Comparison of ENCODE assay signal across 10 cellular contexts in genomic region chr15:66389098-66389858, GRCh38. TPM values are rescaled to one million over a fixed set of nuclear protein-coding genes. Genes with fewer than 3 reads are reported as not detected.
DNase-seq lines count a peak whose midpoint lies in the region; ATAC-seq, FAIRE-seq and TF ChIP-seq lines count a peak whose summit lies in the region.
"Had no signal": no experiment of that assay in that cellular context is flagged by ENCODE, and none has a peak within 500 bp of the region (broad histone marks: within the 10 kb centered on the region; RNA-seq: fewer than 3 reads in every experiment).

No MANE protein-coding gene starts in this region.

- CTCF ChIA-PET in WTC11 (lab: Charles Lee) = interaction anchor here (0.6 to 3.6 kb wide), 2 partner anchors 109 to 153 kb away, joined by 3 to 41 read pairs; partner anchors contain the start of gene SNAPC5

- H3K4me2 ChIP-seq in BLaER1 = peak overlapping the region; percentile 95
- peak overlapping the region; percentile 93 for H3K4me2 ChIP-seq in keratinocyte (ENCODE audit: control insufficient read depth, extremely low read depth, insufficient read depth, low read depth, low read length)

- dilution Hi-C loops in keratinocyte (cut with MboI; ENCODE audit: extremely low pct_ligation_motif_present, low sequenced_read_pairs) = no loop called here

- H3K36me3 Mint-ChIP-seq in WTC11 = peaks cover 22% of the 10 kb centered on the region

- H3K27ac Mint-ChIP-seq in WTC11 = peak overlapping the region; percentile 76

- H2AFZ ChIP-seq in keratinocyte (ENCODE audit: control insufficient read depth, low read length) = no peak overlapping the region

- peaks cover 14% of the 10 kb centered on the region for H3K36me3 ChIP-seq in BLaER1
- peaks cover 0 to 7% of the 10 kb centered on the region in 2 experiments for H3K36me3 ChIP-seq in keratinocyte (ENCODE audit: control insufficient read depth in 2 of 2, extremely low read depth in 1 of 2, insufficient read depth in 2 of 2, low read length in 2 of 2)

- no peaks in the 10 kb centered on the region for H3K27me3 ChIP-seq in BLaER1
- H3K27me3 ChIP-seq in keratinocyte (ENCODE audit: control insufficient read depth, extremely low read depth, insufficient read depth, low read length) = no peaks in the 10 kb centered on the region
- H3K27me3 ChIP-seq: BE2C had no signal

- H4K20me1 ChIP-seq in BLaER1 (peaks cover 70% of the 10 kb centered on the region), keratinocyte (ENCODE audit: control insufficient read depth, extremely low read depth, insufficient read depth, low read length) (no peaks in the 10 kb centered on the region)

- no peak for TF ChIP-seq CTCF in WTC11 (IDR thresholded peaks at IDR 0.05)
- TF ChIP-seq CTCF in keratinocyte (optimal IDR thresholded peaks at IDR 0.05 in 1 of 3, IDR thresholded peaks at IDR 0.05 in 1 of 3, conservative IDR thresholded peaks at IDR 0.05 in 1 of 3; ENCODE audit: extremely low read depth in 1 of 3, insufficient read depth in 2 of 3, low read length in 3 of 3) = no peak

- H3K27me3 Mint-ChIP-seq in WTC11 (ENCODE audit: low read depth) = peaks cover 3% of the 10 kb centered on the region; the same call in 1 of the 2 replicates

- peaks cover 68% of the 10 kb centered on the region for H3K79me2 ChIP-seq in keratinocyte (ENCODE audit: control insufficient read depth, insufficient read depth, low read length)

- H3K9me3 Mint-ChIP-seq in WTC11 = no peaks in the 10 kb centered on the region

- no peak for FAIRE-seq in keratinocyte (lab: Jason Lieb, UNC)

- DNase-seq in WTC11 (ENCODE audit: low spot score) (no peak), keratinocyte (ENCODE audit: low read depth, low spot score) (no peak), occipital lobe (lab: John Stamatoyannopoulos, UW) (no peak), Kasumi-1 (lab: John Stamatoyannopoulos, UW) (no peak)
- DNase-seq: BE2C, cortex of kidney had no signal

- H3K4me1 ChIP-seq in BLaER1 (peaks cover 54% of the 10 kb centered on the region), keratinocyte (ENCODE audit: control insufficient read depth, extremely low read depth, insufficient read depth, low read length) (peaks cover 42% of the 10 kb centered on the region)
- H3K4me1 ChIP-seq: BE2C had no signal

- no peak overlapping the region for H3K27ac ChIP-seq in BLaER1
- peak overlapping the region; percentile 86 for H3K27ac ChIP-seq in keratinocyte (ENCODE audit: control insufficient read depth, insufficient read depth, low read length)

- POLR2A ChIA-PET in WTC11 (lab: Charles Lee) = interaction anchor here (0.7 kb wide), 1 partner anchor 96 kb away, joined by 3 read pairs; no protein-coding TSS in a partner anchor

- no peak overlapping the region for H3K4me3 ChIP-seq in BLaER1
- H3K4me3 ChIP-seq in keratinocyte (ENCODE audit: control insufficient read depth in 2 of 3, extremely low read depth in 1 of 3, insufficient read depth in 2 of 3, low read depth in 1 of 3, low read length in 3 of 3) = peak overlapping the region in 2 of 3 experiments; percentile 24 to 73

- peak overlapping the region; percentile 95 for H3K4me3 Mint-ChIP-seq in WTC11

- no peaks in the 10 kb centered on the region for H3K9me3 ChIP-seq in BLaER1
- no peaks in the 10 kb centered on the region for H3K9me3 ChIP-seq in keratinocyte (ENCODE audit: control insufficient read depth, low read depth, low read length)
- H3K9me3 ChIP-seq: BE2C had no signal

- ATAC-seq in GM18517 (IDR thresholded peaks at IDR 0.05; ENCODE audit: unreplicated experiment) = peak; percentile 26
- ATAC-seq in WTC11 = no peak
- ATAC-seq in HG03469 (IDR thresholded peaks at IDR 0.05; ENCODE audit: unreplicated experiment) = no peak
- ATAC-seq in HG03045 (IDR thresholded peaks at IDR 0.05; ENCODE audit: unreplicated experiment) = no peak

- H3K9ac ChIP-seq in BLaER1 = no peak overlapping the region
- H3K9ac ChIP-seq in keratinocyte (ENCODE audit: control insufficient read depth, extremely low read depth, insufficient read depth, low read length) = peak overlapping the region; percentile 56

- peaks cover 54% of the 10 kb centered on the region for H3K4me1 Mint-ChIP-seq in WTC11

- no peaks in the 10 kb centered on the region for H3K9me1 ChIP-seq in keratinocyte (ENCODE audit: control insufficient read depth, extremely low read depth, insufficient read depth, low read length)

TF ChIP-seq in WTC11, 78 proteins besides CTCF, POLR2A, EP300 and RAD21:
- no peak for TF ChIP-seq NR2C2 (CRISPR knock-in tag; IDR thresholded peaks at IDR 0.05)
- TF ChIP-seq, protein P1, sequence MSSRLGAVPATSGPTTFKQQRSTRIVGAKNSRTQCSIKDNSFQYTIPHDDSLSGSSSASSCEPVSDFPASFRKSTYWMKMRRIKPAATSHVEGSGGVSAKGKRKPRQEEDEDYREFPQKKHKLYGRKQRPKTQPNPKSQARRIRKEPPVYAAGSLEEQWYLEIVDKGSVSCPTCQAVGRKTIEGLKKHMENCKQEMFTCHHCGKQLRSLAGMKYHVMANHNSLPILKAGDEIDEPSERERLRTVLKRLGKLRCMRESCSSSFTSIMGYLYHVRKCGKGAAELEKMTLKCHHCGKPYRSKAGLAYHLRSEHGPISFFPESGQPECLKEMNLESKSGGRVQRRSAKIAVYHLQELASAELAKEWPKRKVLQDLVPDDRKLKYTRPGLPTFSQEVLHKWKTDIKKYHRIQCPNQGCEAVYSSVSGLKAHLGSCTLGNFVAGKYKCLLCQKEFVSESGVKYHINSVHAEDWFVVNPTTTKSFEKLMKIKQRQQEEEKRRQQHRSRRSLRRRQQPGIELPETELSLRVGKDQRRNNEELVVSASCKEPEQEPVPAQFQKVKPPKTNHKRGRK (CRISPR knock-in tag; IDR thresholded peaks at IDR 0.05; ENCODE audit: borderline replicate concordance) = no peak
- TF ChIP-seq NR1H2 (CRISPR knock-in tag; IDR thresholded peaks at IDR 0.05) = no peak

RNA-seq across cellular contexts. Expression of gene MAP2K1, which starts 2.6 kb away (rescaled TPM):
- total RNA-seq in WTC11 (2021) (89.5 to 93.0 TPM (median 90.4 TPM) in 3 replicates), occipital lobe (26.4 TPM)
- 44.4 to 73.8 TPM (median 73.2 TPM) in 3 replicates for polyA plus RNA-seq in keratinocyte
- 46.0 TPM for polyA plus RNA-seq in keratinocyte (2011; ENCODE audit: low read depth)
- polyA plus RNA-seq in keratinocyte (2011; cell fraction: cytosol; rRNA removed) = 31.9 and 44.4 TPM in 2 replicates
- polyA plus RNA-seq in keratinocyte (2011; cell fraction: nucleus; rRNA removed) = 42.6 and 42.7 TPM in 2 replicates
- polyA plus RNA-seq in keratinocyte (2012; ENCODE audit: low replicate concordance) = 63.2 and 63.8 TPM in 2 replicates
- 30.2 to 55.5 TPM (median 42.5 TPM) in 3 replicates for polyA minus RNA-seq in keratinocyte
- 21.7 TPM for polyA minus RNA-seq in keratinocyte (2011; cell fraction: cytosol; rRNA and poly(A)+ RNA removed)
- 19.1 and 28.9 TPM in 2 replicates for polyA minus RNA-seq in keratinocyte (2011; cell fraction: nucleus; rRNA and poly(A)+ RNA removed)

RNA-seq across cellular contexts. Expression of gene TIPIN, which starts 32.8 kb away (rescaled TPM):
- total RNA-seq in WTC11 (2021) (17.6 to 22.2 TPM (median 19.2 TPM) in 3 replicates), occipital lobe (19.8 TPM)
- polyA plus RNA-seq in keratinocyte = 3.4 to 11.9 TPM (median 9.3 TPM) in 3 replicates
- 8.5 TPM for polyA plus RNA-seq in keratinocyte (2011; ENCODE audit: low read depth)
- polyA plus RNA-seq in keratinocyte (2011; cell fraction: cytosol; rRNA removed) = 4.5 and 8.7 TPM in 2 replicates
- polyA plus RNA-seq in keratinocyte (2011; cell fraction: nucleus; rRNA removed) = 4.5 and 7.1 TPM in 2 replicates
- 5.6 and 13.9 TPM in 2 replicates for polyA plus RNA-seq in keratinocyte (2012; ENCODE audit: low replicate concordance)
- 1.4 to 7.1 TPM (median 1.9 TPM) in 3 replicates for polyA minus RNA-seq in keratinocyte
- polyA minus RNA-seq in keratinocyte (2011; cell fraction: cytosol; rRNA and poly(A)+ RNA removed) = 3.8 TPM
- polyA minus RNA-seq in keratinocyte (2011; cell fraction: nucleus; rRNA and poly(A)+ RNA removed) = 1.3 and 5.0 TPM in 2 replicates
